In the genomic region with DNA sequence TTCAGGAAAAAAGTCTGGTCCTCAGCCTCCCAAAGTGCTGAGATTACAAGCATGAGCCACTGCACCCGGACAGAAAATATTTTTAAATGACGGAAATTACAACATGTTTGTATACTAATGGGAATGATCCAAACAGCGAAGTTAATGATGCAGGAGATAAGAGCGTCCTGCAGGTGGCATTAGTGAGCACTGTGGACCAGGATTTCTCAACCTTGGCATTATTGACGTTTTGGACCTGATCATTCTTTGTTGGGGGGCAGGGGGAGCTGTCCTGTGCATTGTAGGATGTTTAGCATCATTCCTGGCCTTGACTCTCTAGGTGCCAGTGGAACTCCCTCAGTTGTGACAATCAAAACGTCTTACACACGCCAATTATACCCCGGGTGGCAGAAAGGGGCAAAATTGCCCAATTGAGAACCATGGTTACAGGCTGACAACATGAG, we compare ENCODE assay signal across 9 cellular contexts. TPM values are rescaled to one million over a fixed set of nuclear protein-coding genes. Genes with fewer than 3 reads are reported as not detected.
DNase-seq lines count a peak whose midpoint lies in the region; ATAC-seq and TF ChIP-seq lines count a peak whose summit lies in the region.
"Had no signal": no experiment of that assay in that cellular context is flagged by ENCODE, and none has a peak within 500 bp of the region (broad histone marks: within the 10 kb centered on the region; RNA-seq: fewer than 3 reads in every experiment).

No MANE protein-coding gene starts in this region.

- H4K91ac ChIP-seq in IMR-90 (ENCODE audit: insufficient read depth, low read depth, low read length): no peak overlapping the region

- no peak for ATAC-seq in IMR-90 (ENCODE audit: low read depth)
- ATAC-seq in GM19463 (IDR thresholded peaks at IDR 0.05; ENCODE audit: unreplicated experiment): no peak
- no peak for ATAC-seq in GM21825 (IDR thresholded peaks at IDR 0.05; ENCODE audit: unreplicated experiment)

- dilution Hi-C loops in IMR-90 (cut with HindIII; ENCODE audit: low sequenced_read_pairs, unreplicated experiment): no loop called here

- H3K56ac ChIP-seq in IMR-90 (ENCODE audit: extremely low read depth, insufficient read depth, low read length): no peak overlapping the region

- no peaks in the 10 kb centered on the region for H3K79me2 ChIP-seq in fibroblast of lung (ENCODE audit: control insufficient read depth, insufficient read depth, low read length)
- peaks cover 5% of the 10 kb centered on the region for H3K79me2 ChIP-seq in neural cell (replicated peaks; ENCODE audit: insufficient read depth, low read length)

- no peak overlapping the region for H4K8ac ChIP-seq in IMR-90 (ENCODE audit: low read depth in 2 of 2, low read length in 2 of 2)

- H3K9ac ChIP-seq in IMR-90 (ENCODE audit: low read depth, low read length) (no peak overlapping the region), fibroblast of lung (ENCODE audit: insufficient read depth, low read length) (no peak overlapping the region), neural cell (ENCODE audit: low read length) (no peak overlapping the region)
- H3K9ac ChIP-seq: BLaER1 had no signal

- DNase-seq in NCI-H146 (lab: John Stamatoyannopoulos, UW) (peak; percentile 23), NCI-H146 treated with DMSO at 0.1 percent for 48 hours (lab: John Stamatoyannopoulos, UW; ENCODE audit: unreplicated experiment) (no peak), IMR-90 (peak; percentile 26), fibroblast of lung (ENCODE audit: low read depth in 2 of 2) (peak; percentile 11 to 41)
- peak; percentile 4 to 13 for DNase-seq in activated CD4-positive, alpha-beta T cell treated with anti-CD3 and anti-CD28 coated beads for 4 hours

- no peak overlapping the region for H3K23ac ChIP-seq in IMR-90 (ENCODE audit: low read depth, low read length)

- no peaks in the 10 kb centered on the region for H3K9me2 ChIP-seq in neural cell (ENCODE audit: insufficient read depth, low read length)

- 74% methylated on average over 6 of the region's 8 CpGs; no CpG with 5 or more reads in 1 of the 2 experiments for WGBS in IMR-90 (ENCODE audit: extremely low coverage in 2 of 2, insufficient read length in 1 of 2), 2 experiments

- TF ChIP-seq RAD21 in IMR-90 (IDR thresholded peaks at IDR 0.05; ENCODE audit: low read length) (0 out of 2 replicates have a peak, but pooled peaks have one; percentile 21), neural cell (conservative IDR thresholded peaks at IDR 0.05) (peak; percentile 38)

- H3K4ac ChIP-seq in IMR-90 (ENCODE audit: low read depth, low read length): no peak overlapping the region

- peak overlapping the region; percentile 11 for H2AK9ac ChIP-seq in IMR-90 (replicated peaks; ENCODE audit: low read depth, low read length, poor library complexity)

- BruUV-seq in IMR-90 (replicated peaks; lab: Mats Ljungman, UMichigan): no TSS peak

- TF ChIP-seq CTCF in IMR-90 (conservative IDR thresholded peaks at IDR 0.05; ENCODE audit: low read depth, low read length): peak; percentile 57
- TF ChIP-seq CTCF in fibroblast of lung (conservative IDR thresholded peaks at IDR 0.05 in 1 of 2, IDR thresholded peaks at IDR 0.05 in 1 of 2; ENCODE audit: low read depth in 1 of 2, low read length in 2 of 2): peak; percentile 56 to 75
- TF ChIP-seq CTCF in neural cell (IDR thresholded peaks at IDR 0.05; ENCODE audit: poor library complexity, severe bottlenecking): peak; percentile 57

- no peak overlapping the region for H2BK5ac ChIP-seq in IMR-90 (ENCODE audit: low read depth, low read length, poor library complexity, severe bottlenecking)

- no peak overlapping the region for H2BK15ac ChIP-seq in IMR-90 (ENCODE audit: low read depth, low read length)

- CTCF ChIA-PET in IMR-90 (lab: Yijun Ruan, JAX): no interaction called here

- H3K4me3 ChIP-seq in IMR-90 (ENCODE audit: insufficient read depth, low read depth, low read length) (no peak overlapping the region), fibroblast of lung (replicated peaks in 1 of 4; ENCODE audit: control extremely low read depth in 1 of 4, insufficient read depth in 1 of 4, low read depth in 3 of 4, low read length in 4 of 4) (no peak overlapping the region), neural cell (ENCODE audit: low read length) (no peak overlapping the region)
- H3K4me3 ChIP-seq: BLaER1 had no signal

- H2BK20ac ChIP-seq in IMR-90 (ENCODE audit: low read depth, low read length): no peak overlapping the region

- H3K79me1 ChIP-seq in IMR-90 (ENCODE audit: low read depth in 1 of 2, low read length in 2 of 2): peaks cover 11 to 27% of the 10 kb centered on the region in 2 experiments; a peak in 3 of 4 replicates

- H2AFZ ChIP-seq in IMR-90 (replicated peaks; ENCODE audit: low read length, poor library complexity) (no peak overlapping the region), fibroblast of lung (ENCODE audit: low read length) (no peak overlapping the region), neural cell (ENCODE audit: low read depth, low read length) (no peak overlapping the region)

- H3K9me3 ChIP-seq in IMR-90 (ENCODE audit: control insufficient read depth, insufficient read depth, low read length) (no peaks in the 10 kb centered on the region), fibroblast of lung (ENCODE audit: control insufficient read depth, insufficient read depth, low read depth, low read length) (no peaks in the 10 kb centered on the region), neural cell (ENCODE audit: low read length) (no peaks in the 10 kb centered on the region)
- H3K9me3 ChIP-seq: BLaER1 had no signal

- no peak overlapping the region for H3K18ac ChIP-seq in IMR-90 (ENCODE audit: low read depth, low read length)

- no peak for TF ChIP-seq EP300 in neural cell (conservative IDR thresholded peaks at IDR 0.05; ENCODE audit: poor library complexity, severe bottlenecking)

- H2BK120ac ChIP-seq in IMR-90 (ENCODE audit: low read depth, low read length): no peak overlapping the region

- H4K20me1 ChIP-seq in IMR-90 (ENCODE audit: insufficient read depth, low read length) (peaks cover 5% of the 10 kb centered on the region; the same call in 1 of the 2 replicates), fibroblast of lung (ENCODE audit: control insufficient read depth, extremely low read depth, insufficient read depth, low read length) (peaks cover 1% of the 10 kb centered on the region), neural cell (ENCODE audit: insufficient read depth) (no peaks in the 10 kb centered on the region)
- H4K20me1 ChIP-seq: BLaER1 had no signal

- no peak overlapping the region for H4K5ac ChIP-seq in IMR-90 (ENCODE audit: low read depth, low read length)

- H3K9me1 ChIP-seq in IMR-90 (ENCODE audit: insufficient read depth, low read length): no peaks in the 10 kb centered on the region; the same call in none of the 2 replicates

- H3K4me1 ChIP-seq in IMR-90 (ENCODE audit: control insufficient read depth, insufficient read depth, low read length) (peaks cover 2% of the 10 kb centered on the region; the same call in 1 of the 2 replicates), fibroblast of lung (ENCODE audit: control insufficient read depth, extremely low read depth, insufficient read depth, low read length) (peaks cover 2% of the 10 kb centered on the region)
- H3K4me1 ChIP-seq: BLaER1 had no signal

- no peaks in the 10 kb centered on the region for H3K27me3 ChIP-seq in IMR-90 (ENCODE audit: control insufficient read depth, insufficient read depth, low read length)
- no peaks in the 10 kb centered on the region for H3K27me3 ChIP-seq in fibroblast of lung (ENCODE audit: control insufficient read depth, insufficient read depth, low read length)
- no peaks in the 10 kb centered on the region for H3K27me3 ChIP-seq in neural cell (ENCODE audit: insufficient read depth, low read depth, low read length)
- H3K27me3 ChIP-seq: BLaER1 had no signal

- H3K14ac ChIP-seq in IMR-90 (replicated peaks; ENCODE audit: low read depth, low read length): no peak overlapping the region

- POLR2A ChIA-PET in IMR-90 (lab: Charles Lee; ENCODE audit: unreplicated experiment): no interaction called here

- H3K36me3 ChIP-seq in IMR-90 (ENCODE audit: control insufficient read depth, insufficient read depth, low read length): peaks cover 36% of the 10 kb centered on the region
- peaks cover 5% of the 10 kb centered on the region for H3K36me3 ChIP-seq in fibroblast of lung (ENCODE audit: control insufficient read depth, insufficient read depth, low read length)
- peaks cover 21% of the 10 kb centered on the region for H3K36me3 ChIP-seq in neural cell (ENCODE audit: insufficient read depth, low read length)

- TF ChIP-seq POLR2A in IMR-90 (IDR thresholded peaks at IDR 0.05; ENCODE audit: low read depth, low read length): no peak

- intact Hi-C loops in IMR-90 (cut with micrococcal nuclease): loop anchor here (2.0 kb wide), 1 partner anchor 251 kb away; no protein-coding TSS in a partner anchor

- H2AK5ac ChIP-seq in IMR-90 (ENCODE audit: low read depth, low read length): no peak overlapping the region

- in situ Hi-C loops in IMR-90 (cut with MboI; ENCODE audit: low sequenced_read_pairs): loop anchor here (10.0 kb wide), 1 partner anchor 249 kb away; no protein-coding TSS in a partner anchor

- no peak overlapping the region for H3K4me2 ChIP-seq in IMR-90 (ENCODE audit: low read depth, low read length)
- H3K4me2 ChIP-seq in fibroblast of lung (ENCODE audit: extremely low read depth, insufficient read depth, low read length): no peak overlapping the region
- H3K4me2 ChIP-seq in neural cell (ENCODE audit: low read length): no peak overlapping the region
- H3K4me2 ChIP-seq: BLaER1 had no signal

- H3K27ac ChIP-seq in IMR-90 (ENCODE audit: insufficient read depth, low read length) (no peak overlapping the region), fibroblast of lung (ENCODE audit: insufficient read depth, low read length) (no peak overlapping the region), neural cell (ENCODE audit: low read length) (no peak overlapping the region)
- H3K27ac ChIP-seq: BLaER1 had no signal

- no peaks in the 10 kb centered on the region for H3F3A ChIP-seq in neural cell (ENCODE audit: insufficient read depth, low read length, poor library complexity, severe bottlenecking)

TF ChIP-seq in IMR-90, 13 proteins besides CTCF, POLR2A, EP300 and RAD21 (continues in another document):
- TF ChIP-seq SMC3 (IDR thresholded peaks at IDR 0.05; ENCODE audit: low read depth, low read length): peak; percentile 22; the same call in 1 of the 2 replicates
- no peak for TF ChIP-seq BHLHE40 (IDR thresholded peaks at IDR 0.05; ENCODE audit: low read depth, low read length)

TF ChIP-seq in neural cell, 6 proteins besides CTCF, POLR2A, EP300 and RAD21:
- TF ChIP-seq SMC3 (conservative IDR thresholded peaks at IDR 0.05; ENCODE audit: poor library complexity): peak; percentile 64
- TF ChIP-seq EZH2 (IDR thresholded peaks at IDR 0.05; ENCODE audit: borderline replicate concordance, insufficient read depth, low read length, poor library complexity, severe bottlenecking): no peak

RNA-seq across cellular contexts. Expression of gene SCFD1, which starts 34.1 kb away (rescaled TPM):
- total RNA-seq in IMR-90 (2012; rRNA removed) (74.0 and 143 TPM in 2 replicates), fibroblast of lung (91.9 and 129 TPM in 2 replicates)
- polyA plus RNA-seq in IMR-90 (2012; rRNA removed) (43.2 and 51.4 TPM in 2 replicates), fibroblast of lung (83.1 and 110 TPM in 2 replicates), neural cell (99.4 and 122 TPM in 2 replicates)
- 6.2 and 8.8 TPM in 2 replicates for polyA plus RNA-seq in IMR-90 (2012; cell fraction: cytosol; rRNA removed)
- 6.4 and 72.5 TPM in 2 replicates for polyA plus RNA-seq in IMR-90 (2012; cell fraction: nucleus; rRNA removed; ENCODE audit: low replicate concordance)
- polyA plus RNA-seq in fibroblast of lung (2012): 79.4 and 90.5 TPM in 2 replicates
- polyA minus RNA-seq in fibroblast of lung (ENCODE audit: low replicate concordance) (3.0 and 11.4 TPM in 2 replicates), neural cell (142 and 164 TPM in 2 replicates)
